Comparison of ENCODE assay signal across 8 cellular contexts in the genomic region with DNA sequence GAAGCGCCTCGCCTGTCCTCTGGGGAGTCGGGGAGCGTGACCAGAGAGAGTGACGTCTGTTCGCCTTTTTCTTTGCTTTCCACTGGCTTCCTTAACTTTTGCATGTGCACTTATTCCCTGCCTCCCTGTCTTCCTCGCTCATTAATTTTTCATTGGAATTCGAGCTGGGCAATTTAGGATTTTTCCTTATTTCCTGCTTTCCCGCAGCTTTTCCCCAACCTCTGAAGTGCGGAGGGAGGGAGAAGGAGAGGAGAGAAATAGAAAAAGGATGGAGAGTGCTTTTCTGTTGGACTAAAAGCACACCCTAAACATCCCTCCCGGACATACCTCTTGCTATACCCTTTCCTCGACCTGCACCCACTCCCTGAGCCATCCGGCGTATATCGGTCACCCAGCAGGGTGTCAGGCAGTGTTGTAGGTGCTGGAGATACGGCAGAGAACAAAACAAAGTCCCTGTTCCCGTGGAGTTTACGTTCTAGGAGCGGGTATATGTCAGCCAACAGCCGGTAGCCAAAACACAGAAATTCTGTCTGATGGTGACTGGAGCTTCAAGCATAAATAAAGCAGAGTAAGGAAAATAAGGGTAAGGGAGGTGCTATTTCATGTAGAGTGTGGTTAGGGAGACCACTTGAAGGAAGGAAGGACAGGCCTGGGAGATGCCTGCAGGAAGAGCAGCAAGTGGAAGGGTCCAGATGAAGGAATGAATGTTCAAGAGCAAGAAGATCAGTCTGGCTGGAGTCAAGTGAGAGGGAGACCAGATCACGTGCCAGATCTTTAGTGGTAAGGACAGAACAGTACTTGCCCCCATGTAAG. TPM values are rescaled to one million over a fixed set of nuclear protein-coding genes. Genes with fewer than 3 reads are reported as not detected.
DNase-seq lines count a peak whose midpoint lies in the region; ATAC-seq and TF ChIP-seq lines count a peak whose summit lies in the region.

No MANE protein-coding gene starts in this region.

- no peaks in the 10 kb centered on the region for H3K9me3 ChIP-seq in SK-N-MC (ENCODE audit: low read depth, low read length)

- peaks cover 13% of the 10 kb centered on the region for H3K36me3 Mint-ChIP-seq in GM23338 (ENCODE audit: low read depth)

- peaks cover 17% of the 10 kb centered on the region for H3K27me3 Mint-ChIP-seq in GM23338 (ENCODE audit: insufficient read depth, low read depth, poor library complexity)

- H3K79me2 ChIP-seq in GM23338 (replicated peaks; ENCODE audit: insufficient read depth): peaks cover 34% of the 10 kb centered on the region

- H3K9ac ChIP-seq in SK-N-MC (ENCODE audit: insufficient read length): peak overlapping the region; percentile 83

- peak overlapping the region; percentile 73 for H3K27ac Mint-ChIP-seq in GM23338

- H3K9me2 ChIP-seq in GM23338 (ENCODE audit: insufficient read depth): 0 out of 2 replicates have a peak, but pooled peaks cover 5% of the 10 kb centered on the region

- ATAC-seq in GM23338 (peak; percentile 7), GM19035 (IDR thresholded peaks at IDR 0.05; ENCODE audit: unreplicated experiment) (no peak)

- peak overlapping the region; percentile 96 for H2AFZ ChIP-seq in GM23338

- peak overlapping the region; percentile 99 for H3K4me3 ChIP-seq in GM23338
- H3K4me3 ChIP-seq in SK-N-MC: peak overlapping the region; percentile 93
- H3K4me3 ChIP-seq in fibroblast of mammary gland (ENCODE audit: control insufficient read depth, low read depth, low read length): peak overlapping the region; percentile 27

- H3K36me3 ChIP-seq in GM23338 (ENCODE audit: insufficient read depth) (no peaks in the 10 kb centered on the region), SK-N-MC (ENCODE audit: insufficient read depth, low read length) (peaks cover 32% of the 10 kb centered on the region)

- no peaks in the 10 kb centered on the region for H3K9me3 Mint-ChIP-seq in GM23338

- H3K4me1 Mint-ChIP-seq in GM23338: peaks cover 26% of the 10 kb centered on the region

- H3K27ac ChIP-seq in GM23338 (ENCODE audit: low read depth) (no peak overlapping the region), SK-N-MC (no peak overlapping the region)

- peaks cover 28% of the 10 kb centered on the region; the same call in 1 of the 2 replicates for H3K4me1 ChIP-seq in GM23338 (ENCODE audit: insufficient read depth)

- TF ChIP-seq CTCF in GM23338 (conservative IDR thresholded peaks at IDR 0.05; ENCODE audit: low read depth in 2 of 2) (no peak), fibroblast of mammary gland (conservative IDR thresholded peaks at IDR 0.05; ENCODE audit: control insufficient read depth, insufficient read depth, low read depth, low read length) (no peak)

- H3K4me2 ChIP-seq in GM23338: peak overlapping the region; percentile 100

- no peaks in the 10 kb centered on the region for H3F3A ChIP-seq in GM23338 (replicated peaks; ENCODE audit: low read depth)

- H3K27me3 ChIP-seq in GM23338 (ENCODE audit: insufficient read depth): peaks cover 24% of the 10 kb centered on the region

- H4K20me1 ChIP-seq in GM23338 (replicated peaks; ENCODE audit: insufficient read depth): peaks cover 33% of the 10 kb centered on the region

- DNase-seq in GM23338 (ENCODE audit: low spot score) (peak; percentile 51), SK-N-MC (ENCODE audit: low read depth, low spot score) (no peak), fibroblast of mammary gland (ENCODE audit: low read depth) (no peak), renal cortical epithelial cell (ENCODE audit: low read depth) (peak; percentile 4), mucosa of gallbladder (ENCODE audit: low spot score) (no peak), epidermal melanocyte (ENCODE audit: insufficient read length, low spot score) (no peak)
- DNase-seq in stimulated activated CD4-positive, alpha-beta T cell treated with anti-CD3 and anti-CD28 coated beads, Interleukin-1b, Interleukin-23, amount 100 ng/mL, for 48 hours: no peak

- peak overlapping the region; percentile 97 for H3K4me3 Mint-ChIP-seq in GM23338

TF ChIP-seq in GM23338, 12 proteins besides CTCF, POLR2A, EP300 and RAD21:
- TF ChIP-seq EZH2phosphoT487 (IDR thresholded peaks at IDR 0.05; ENCODE audit: unreplicated experiment): no peak
- TF ChIP-seq CREB1 (CRISPR knock-in tag; IDR thresholded peaks at IDR 0.05; ENCODE audit: low read depth): peak; percentile 31; the same call in 1 of the 2 replicates
- TF ChIP-seq NANOG (IDR thresholded peaks at IDR 0.05; ENCODE audit: borderline replicate concordance): no peak
- TF ChIP-seq, protein P1, sequence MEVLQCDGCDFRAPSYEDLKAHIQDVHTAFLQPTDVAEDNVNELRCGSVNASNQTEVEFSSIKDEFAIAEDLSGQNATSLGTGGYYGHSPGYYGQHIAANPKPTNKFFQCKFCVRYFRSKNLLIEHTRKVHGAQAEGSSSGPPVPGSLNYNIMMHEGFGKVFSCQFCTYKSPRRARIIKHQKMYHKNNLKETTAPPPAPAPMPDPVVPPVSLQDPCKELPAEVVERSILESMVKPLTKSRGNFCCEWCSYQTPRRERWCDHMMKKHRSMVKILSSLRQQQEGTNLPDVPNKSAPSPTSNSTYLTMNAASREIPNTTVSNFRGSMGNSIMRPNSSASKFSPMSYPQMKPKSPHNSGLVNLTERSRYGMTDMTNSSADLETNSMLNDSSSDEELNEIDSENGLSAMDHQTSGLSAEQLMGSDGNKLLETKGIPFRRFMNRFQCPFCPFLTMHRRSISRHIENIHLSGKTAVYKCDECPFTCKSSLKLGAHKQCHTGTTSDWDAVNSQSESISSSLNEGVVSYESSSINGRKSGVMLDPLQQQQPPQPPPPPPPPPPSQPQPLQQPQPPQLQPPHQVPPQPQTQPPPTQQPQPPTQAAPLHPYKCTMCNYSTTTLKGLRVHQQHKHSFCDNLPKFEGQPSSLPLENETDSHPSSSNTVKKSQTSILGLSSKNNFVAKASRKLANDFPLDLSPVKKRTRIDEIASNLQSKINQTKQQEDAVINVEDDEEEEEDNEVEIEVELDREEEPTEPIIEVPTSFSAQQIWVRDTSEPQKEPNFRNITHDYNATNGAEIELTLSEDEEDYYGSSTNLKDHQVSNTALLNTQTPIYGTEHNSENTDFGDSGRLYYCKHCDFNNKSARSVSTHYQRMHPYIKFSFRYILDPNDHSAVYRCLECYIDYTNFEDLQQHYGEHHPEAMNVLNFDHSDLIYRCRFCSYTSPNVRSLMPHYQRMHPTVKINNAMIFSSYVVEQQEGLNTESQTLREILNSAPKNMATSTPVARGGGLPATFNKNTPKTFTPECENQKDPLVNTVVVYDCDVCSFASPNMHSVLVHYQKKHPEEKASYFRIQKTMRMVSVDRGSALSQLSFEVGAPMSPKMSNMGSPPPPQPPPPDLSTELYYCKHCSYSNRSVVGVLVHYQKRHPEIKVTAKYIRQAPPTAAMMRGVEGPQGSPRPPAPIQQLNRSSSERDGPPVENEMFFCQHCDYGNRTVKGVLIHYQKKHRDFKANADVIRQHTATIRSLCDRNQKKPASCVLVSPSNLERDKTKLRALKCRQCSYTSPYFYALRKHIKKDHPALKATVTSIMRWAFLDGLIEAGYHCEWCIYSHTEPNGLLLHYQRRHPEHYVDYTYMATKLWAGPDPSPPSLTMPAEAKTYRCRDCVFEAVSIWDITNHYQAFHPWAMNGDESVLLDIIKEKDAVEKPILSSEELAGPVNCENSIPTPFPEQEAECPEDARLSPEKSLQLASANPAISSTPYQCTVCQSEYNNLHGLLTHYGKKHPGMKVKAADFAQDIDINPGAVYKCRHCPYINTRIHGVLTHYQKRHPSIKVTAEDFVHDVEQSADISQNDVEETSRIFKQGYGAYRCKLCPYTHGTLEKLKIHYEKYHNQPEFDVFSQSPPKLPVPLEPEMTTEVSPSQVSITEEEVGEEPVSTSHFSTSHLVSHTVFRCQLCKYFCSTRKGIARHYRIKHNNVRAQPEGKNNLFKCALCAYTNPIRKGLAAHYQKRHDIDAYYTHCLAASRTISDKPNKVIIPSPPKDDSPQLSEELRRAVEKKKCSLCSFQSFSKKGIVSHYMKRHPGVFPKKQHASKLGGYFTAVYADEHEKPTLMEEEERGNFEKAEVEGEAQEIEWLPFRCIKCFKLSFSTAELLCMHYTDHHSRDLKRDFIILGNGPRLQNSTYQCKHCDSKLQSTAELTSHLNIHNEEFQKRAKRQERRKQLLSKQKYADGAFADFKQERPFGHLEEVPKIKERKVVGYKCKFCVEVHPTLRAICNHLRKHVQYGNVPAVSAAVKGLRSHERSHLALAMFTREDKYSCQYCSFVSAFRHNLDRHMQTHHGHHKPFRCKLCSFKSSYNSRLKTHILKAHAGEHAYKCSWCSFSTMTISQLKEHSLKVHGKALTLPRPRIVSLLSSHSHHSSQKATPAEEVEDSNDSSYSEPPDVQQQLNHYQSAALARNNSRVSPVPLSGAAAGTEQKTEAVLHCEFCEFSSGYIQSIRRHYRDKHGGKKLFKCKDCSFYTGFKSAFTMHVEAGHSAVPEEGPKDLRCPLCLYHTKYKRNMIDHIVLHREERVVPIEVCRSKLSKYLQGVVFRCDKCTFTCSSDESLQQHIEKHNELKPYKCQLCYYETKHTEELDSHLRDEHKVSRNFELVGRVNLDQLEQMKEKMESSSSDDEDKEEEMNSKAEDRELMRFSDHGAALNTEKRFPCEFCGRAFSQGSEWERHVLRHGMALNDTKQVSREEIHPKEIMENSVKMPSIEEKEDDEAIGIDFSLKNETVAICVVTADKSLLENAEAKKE (CRISPR knock-in tag; IDR thresholded peaks at IDR 0.05): no peak
- TF ChIP-seq JUNB (IDR thresholded peaks at IDR 0.05; ENCODE audit: unreplicated experiment): no peak
- TF ChIP-seq STAT1 (IDR thresholded peaks at IDR 0.05; ENCODE audit: unreplicated experiment): no peak

RNA-seq across cellular contexts. Expression of a gene that starts 0.6 kb away (rescaled TPM):
- total RNA-seq in GM23338 (2014; rRNA removed; shearing (Covaris generic)): 103 and 107 TPM in 2 replicates
- polyA plus RNA-seq in GM23338 (2016; fragmentation: Nextera tagmentation; extraction: Ambion mirVana): 79.2 and 92.4 TPM in 2 replicates
- 69.3 and 125 TPM in 2 replicates for total RNA-seq in renal cortical epithelial cell
- total RNA-seq in mucosa of gallbladder: 58.2 TPM

Comparison
In these comparisons a context has a peak if more than half of its experiments do, and no peak if none do; other contexts are left out.
1. DNase-seq: peak in GM23338 (single experiment) and renal cortical epithelial cell (single experiment); none in SK-N-MC (single experiment), fibroblast of mammary gland (single experiment), mucosa of gallbladder (single experiment), epidermal melanocyte (single experiment) and stimulated activated CD4-positive, alpha-beta T cell treated with anti-CD3 and anti-CD28 coated beads, Interleukin-1b, Interleukin-23, amount 100 ng/mL, for 48 hours (single experiment).
2. H3K4me3 ChIP-seq: peak in every context shown above with its lines; median percentile 99 in GM23338; 93 in SK-N-MC; 27 in fibroblast of mammary gland.